17 cellular contexts compared by ENCODE assay signal in the genomic region with DNA sequence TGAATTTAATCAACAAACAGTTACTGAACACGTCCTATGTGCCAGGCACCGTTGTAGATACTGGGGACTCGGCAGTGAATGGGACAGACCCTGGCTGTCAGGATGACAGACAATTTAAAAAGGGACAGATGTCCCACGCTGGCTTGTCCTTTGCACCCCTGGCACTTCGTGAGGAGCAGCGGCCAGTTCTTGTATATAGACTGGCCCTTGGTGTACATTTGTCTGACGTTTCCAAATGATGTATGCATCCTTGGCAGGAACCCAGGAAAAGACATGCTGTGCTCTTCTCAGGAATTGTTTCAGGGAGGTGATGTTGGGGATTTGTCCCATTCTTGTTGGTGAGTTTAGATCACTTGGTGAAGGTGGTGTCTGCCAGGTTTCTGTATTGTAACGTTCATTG. TPM values are rescaled to one million over a fixed set of nuclear protein-coding genes. Genes with fewer than 3 reads are reported as not detected.
DNase-seq lines count a peak whose midpoint lies in the region; ATAC-seq and TF ChIP-seq lines count a peak whose summit lies in the region.
"Had no signal": no experiment of that assay in that cellular context is flagged by ENCODE, and none has a peak within 500 bp of the region (broad histone marks: within the 10 kb centered on the region; RNA-seq: fewer than 3 reads in every experiment).

No MANE protein-coding gene starts in this region.

- H3K27ac ChIP-seq in gastroesophageal sphincter (peak overlapping the region; percentile 90 to 99 (median 98)), upper lobe of left lung (peak overlapping the region; percentile 7 to 100 (median 96)), OCI-LY7 (ENCODE audit: low read depth, low read length, poor library complexity, severe bottlenecking) (no peak overlapping the region), foreskin keratinocyte (no peak overlapping the region)

- peaks cover 61% of the 10 kb centered on the region for H3K4me1 Mint-ChIP-seq in activated naive CD4-positive, alpha-beta T cell treated with anti-CD3 and anti-CD28 coated beads for 36 hours (ENCODE audit: low read depth)
- peaks cover 54% of the 10 kb centered on the region for H3K4me1 Mint-ChIP-seq in activated naive CD4-positive, alpha-beta T cell treated with anti-CD3 and anti-CD28 coated beads, Interleukin-2, amount 10 ng/mL, durations not matched to agents 7 days and 5 days
- peaks cover 61% of the 10 kb centered on the region for H3K4me1 Mint-ChIP-seq in activated T-helper 2 cell treated with anti-CD3 and anti-CD28 coated beads, Interferon-gamma antibody, Interleukin-2, Interleukin-4, amounts not matched to agents 10 μg/mL and 5 μg/mL and 100 μg/mL, durations not matched to agents 14 hours and 24 hours and 36 hours (ENCODE audit: low read depth)

- BruUV-seq in OCI-LY7 (replicated peaks; lab: Mats Ljungman, UMichigan), result no TSS peak

- H3K79me2 ChIP-seq in OCI-LY7 (ENCODE audit: insufficient read depth, low read depth, low read length), result no peaks in the 10 kb centered on the region

- H3K27me3 Mint-ChIP-seq in activated naive CD4-positive, alpha-beta T cell treated with anti-CD3 and anti-CD28 coated beads for 36 hours (ENCODE audit: low read depth), result no peaks in the 10 kb centered on the region
- no peaks in the 10 kb centered on the region for H3K27me3 Mint-ChIP-seq in activated naive CD4-positive, alpha-beta T cell treated with anti-CD3 and anti-CD28 coated beads, Interleukin-2, amount 10 ng/mL, durations not matched to agents 7 days and 5 days
- no peaks in the 10 kb centered on the region for H3K27me3 Mint-ChIP-seq in activated T-helper 2 cell treated with anti-CD3 and anti-CD28 coated beads, Interferon-gamma antibody, Interleukin-2, Interleukin-4, amounts not matched to agents 10 μg/mL and 5 μg/mL and 100 μg/mL, durations not matched to agents 14 hours and 24 hours and 36 hours (ENCODE audit: low read depth)
- H3K27me3 Mint-ChIP-seq: activated B cell treated with CpG ODN at 0.5 μM for 24 hours; stimulated activated naive CD8-positive, alpha-beta T cell treated with anti-CD3 and anti-CD28 coated beads, Interleukin-15, amount 100 ng/mL, for 72 hours had no signal

- POLR2A ChIA-PET in OCI-LY7 (lab: Charles Lee), result no interaction called here

- WGBS in gastroesophageal sphincter (ENCODE audit: low coverage in 1 of 2), 2 donors, result 26 to 61% methylated on average over 5 to 7 of the region's 8 CpGs
- WGBS in upper lobe of left lung, 2 donors, result 74% methylated on average over 8 of the region's 8 CpGs

- ATAC-seq in gastroesophageal sphincter, result no peak
- no peak for ATAC-seq in upper lobe of left lung (ENCODE audit: low FRiP score in 2 of 2)
- ATAC-seq in foreskin keratinocyte, result no peak
- ATAC-seq: GM12878; Right ventricle myocardium inferior; stimulated activated naive CD8-positive, alpha-beta T cell treated with anti-CD3 and anti-CD28 coated beads, Interleukin-15, amount 100 ng/mL, for 72 hours had no signal

- H3K4me1 ChIP-seq in gastroesophageal sphincter (peaks cover 11 to 98% (median 30%) of the 10 kb centered on the region in 3 donors), upper lobe of left lung (peaks cover 49 to 82% (median 61%) of the 10 kb centered on the region in 4 donors), OCI-LY7 (ENCODE audit: insufficient read depth, low read length, poor library complexity, severe bottlenecking) (no peaks in the 10 kb centered on the region), foreskin keratinocyte (peaks cover 9% of the 10 kb centered on the region)

- H3K27ac Mint-ChIP-seq in activated naive CD4-positive, alpha-beta T cell treated with anti-CD3 and anti-CD28 coated beads for 36 hours, result peak overlapping the region; percentile 68
- H3K27ac Mint-ChIP-seq in activated naive CD4-positive, alpha-beta T cell treated with anti-CD3 and anti-CD28 coated beads, Interleukin-2, amount 10 ng/mL, durations not matched to agents 7 days and 5 days, result no peak overlapping the region
- peak overlapping the region; percentile 49 for H3K27ac Mint-ChIP-seq in activated T-helper 2 cell treated with anti-CD3 and anti-CD28 coated beads, Interferon-gamma antibody, Interleukin-2, Interleukin-4, amounts not matched to agents 10 μg/mL and 5 μg/mL and 100 μg/mL, durations not matched to agents 14 hours and 24 hours and 36 hours
- H3K27ac Mint-ChIP-seq: activated B cell treated with CpG ODN at 0.5 μM for 24 hours had no signal

- H2AFZ ChIP-seq in OCI-LY7 (ENCODE audit: low read length), result no peak overlapping the region

- H4K20me1 ChIP-seq in OCI-LY7 (ENCODE audit: insufficient read depth, low read length), result no peaks in the 10 kb centered on the region

- CTCF ChIA-PET in activated naive CD4-positive, alpha-beta T cell treated with anti-CD3 and anti-CD28 coated beads for 36 hours (lab: Charles Lee), result no interaction called here
- CTCF ChIA-PET in activated naive CD4-positive, alpha-beta T cell treated with anti-CD3 and anti-CD28 coated beads, Interleukin-2, amount 10 ng/mL, durations not matched to agents 7 days and 5 days (lab: Charles Lee), result no interaction called here
- CTCF ChIA-PET in OCI-LY7 (lab: Charles Lee; ENCODE audit: unreplicated experiment), result no interaction called here

- TF ChIP-seq EP300 in gastroesophageal sphincter (IDR thresholded peaks at IDR 0.05) (no peak), upper lobe of left lung (IDR thresholded peaks at IDR 0.05) (peak in 1 of 4 donors; percentile 16)

- no peak for DNase-seq in activated naive CD4-positive, alpha-beta T cell treated with anti-CD3 and anti-CD28 coated beads for 36 hours
- no peak for DNase-seq in activated naive CD4-positive, alpha-beta T cell treated with anti-CD3 and anti-CD28 coated beads, Interleukin-2, amount 10 ng/mL, durations not matched to agents 7 days and 5 days
- no peak for DNase-seq in activated T-helper 2 cell treated with anti-CD3 and anti-CD28 coated beads, Interferon-gamma antibody, Interleukin-2, Interleukin-4, amounts not matched to agents 10 μg/mL and 5 μg/mL and 100 μg/mL, durations not matched to agents 14 hours and 24 hours and 36 hours (ENCODE audit: low spot score)
- DNase-seq in upper lobe of left lung (no peak), NCI-H1694 (lab: John Stamatoyannopoulos, UW) (no peak), OCI-LY7 (ENCODE audit: low spot score) (no peak), foreskin keratinocyte (no peak)
- DNase-seq: activated B cell treated with CpG ODN at 0.5 μM for 24 hours; activated naive CD4-positive, alpha-beta T cell; midbrain; NCI-H1694 treated with DMSO at 0.1 percent for 48 hours; NCI-H226; stimulated activated naive CD8-positive, alpha-beta T cell treated with anti-CD3 and anti-CD28 coated beads, Interleukin-15, amount 100 ng/mL, for 72 hours had no signal

- H3K27me3 ChIP-seq in gastroesophageal sphincter, result no peaks in the 10 kb centered on the region
- no peaks in the 10 kb centered on the region for H3K27me3 ChIP-seq in upper lobe of left lung
- H3K27me3 ChIP-seq in foreskin keratinocyte, result no peaks in the 10 kb centered on the region

- no peaks in the 10 kb centered on the region for H3K9me3 Mint-ChIP-seq in activated naive CD4-positive, alpha-beta T cell treated with anti-CD3 and anti-CD28 coated beads for 36 hours
- no peaks in the 10 kb centered on the region for H3K9me3 Mint-ChIP-seq in activated naive CD4-positive, alpha-beta T cell treated with anti-CD3 and anti-CD28 coated beads, Interleukin-2, amount 10 ng/mL, durations not matched to agents 7 days and 5 days
- no peaks in the 10 kb centered on the region for H3K9me3 Mint-ChIP-seq in activated T-helper 2 cell treated with anti-CD3 and anti-CD28 coated beads, Interferon-gamma antibody, Interleukin-2, Interleukin-4, amounts not matched to agents 10 μg/mL and 5 μg/mL and 100 μg/mL, durations not matched to agents 14 hours and 24 hours and 36 hours
- H3K9me3 Mint-ChIP-seq: activated B cell treated with CpG ODN at 0.5 μM for 24 hours; stimulated activated naive CD8-positive, alpha-beta T cell treated with anti-CD3 and anti-CD28 coated beads, Interleukin-15, amount 100 ng/mL, for 72 hours; T-helper 1 cell treated with Interleukin-12 subunit alpha and Interleukin-12 subunit beta and Interleukin-4 antibody, amounts not matched to agents 30 μg/mL and 1 μg/mL, for 36 hours had no signal

- no peak overlapping the region for H3K4me2 ChIP-seq in OCI-LY7 (ENCODE audit: low read length)

- intact Hi-C loops in activated naive CD4-positive, alpha-beta T cell treated with anti-CD3 and anti-CD28 coated beads for 36 hours (cut with micrococcal nuclease), result loop anchor here (10.0 kb wide), 1 partner anchor 210 kb away; a partner anchor contains a TSS
- intact Hi-C loops in activated T-helper 2 cell treated with anti-CD3 and anti-CD28 coated beads, Interferon-gamma antibody, Interleukin-2, Interleukin-4, amounts not matched to agents 10 μg/mL and 5 μg/mL and 100 μg/mL, durations not matched to agents 14 hours and 24 hours and 36 hours (cut with micrococcal nuclease), result no loop called here
- intact Hi-C loops in OCI-LY7 (cut with micrococcal nuclease; ENCODE audit: unreplicated experiment), result no loop called here

- peak overlapping the region in 1 of 2 donors; percentile 27 for H3K4me3 ChIP-seq in gastroesophageal sphincter
- H3K4me3 ChIP-seq in upper lobe of left lung, result no peak overlapping the region
- H3K4me3 ChIP-seq in OCI-LY7 (ENCODE audit: low read depth, low read length, poor library complexity, severe bottlenecking), result no peak overlapping the region
- H3K4me3 ChIP-seq: GM12878 had no signal

- no peak overlapping the region for H3K4me3 Mint-ChIP-seq in activated naive CD4-positive, alpha-beta T cell treated with anti-CD3 and anti-CD28 coated beads for 36 hours
- H3K4me3 Mint-ChIP-seq in activated naive CD4-positive, alpha-beta T cell treated with anti-CD3 and anti-CD28 coated beads, Interleukin-2, amount 10 ng/mL, durations not matched to agents 7 days and 5 days, result no peak overlapping the region
- no peak overlapping the region for H3K4me3 Mint-ChIP-seq in activated T-helper 2 cell treated with anti-CD3 and anti-CD28 coated beads, Interferon-gamma antibody, Interleukin-2, Interleukin-4, amounts not matched to agents 10 μg/mL and 5 μg/mL and 100 μg/mL, durations not matched to agents 14 hours and 24 hours and 36 hours (ENCODE audit: low read depth)
- H3K4me3 Mint-ChIP-seq: activated B cell treated with CpG ODN at 0.5 μM for 24 hours; stimulated activated naive CD8-positive, alpha-beta T cell treated with anti-CD3 and anti-CD28 coated beads, Interleukin-15, amount 100 ng/mL, for 72 hours had no signal

- H3K36me3 ChIP-seq in gastroesophageal sphincter, result peaks cover 0 to 55% of the 10 kb centered on the region in 2 donors
- H3K36me3 ChIP-seq in upper lobe of left lung, result peaks cover 8 to 91% (median 45%) of the 10 kb centered on the region in 4 donors
- peaks cover 71% of the 10 kb centered on the region for H3K36me3 ChIP-seq in OCI-LY7 (ENCODE audit: insufficient read depth, low read length)

- H3K9me2 ChIP-seq in OCI-LY7 (ENCODE audit: insufficient read depth, low read length), result no peaks in the 10 kb centered on the region

- TF ChIP-seq POLR2A in gastroesophageal sphincter (IDR thresholded peaks at IDR 0.05) (no peak), upper lobe of left lung (IDR thresholded peaks at IDR 0.05) (no peak)

- no peaks in the 10 kb centered on the region for H3K9me3 ChIP-seq in gastroesophageal sphincter
- H3K9me3 ChIP-seq in upper lobe of left lung, result no peaks in the 10 kb centered on the region
- H3K9me3 ChIP-seq in OCI-LY7 (ENCODE audit: low read length), result no peaks in the 10 kb centered on the region

- TF ChIP-seq CTCF in gastroesophageal sphincter (IDR thresholded peaks at IDR 0.05) (no peak), upper lobe of left lung (IDR thresholded peaks at IDR 0.05) (no peak), OCI-LY7 (conservative IDR thresholded peaks at IDR 0.05; ENCODE audit: low read length) (no peak), foreskin keratinocyte (conservative IDR thresholded peaks at IDR 0.05) (no peak)

- peaks cover 81% of the 10 kb centered on the region for H3K36me3 Mint-ChIP-seq in activated naive CD4-positive, alpha-beta T cell treated with anti-CD3 and anti-CD28 coated beads for 36 hours (ENCODE audit: low read depth)
- peaks cover 80% of the 10 kb centered on the region for H3K36me3 Mint-ChIP-seq in activated naive CD4-positive, alpha-beta T cell treated with anti-CD3 and anti-CD28 coated beads, Interleukin-2, amount 10 ng/mL, durations not matched to agents 7 days and 5 days
- H3K36me3 Mint-ChIP-seq in activated T-helper 2 cell treated with anti-CD3 and anti-CD28 coated beads, Interferon-gamma antibody, Interleukin-2, Interleukin-4, amounts not matched to agents 10 μg/mL and 5 μg/mL and 100 μg/mL, durations not matched to agents 14 hours and 24 hours and 36 hours (ENCODE audit: low read depth), result peaks cover 96% of the 10 kb centered on the region

RNA-seq across cellular contexts. Expression of a gene that starts 21.1 kb away (rescaled TPM):
- 100 to 1,000 TPM; 162 to 170 TPM for total RNA-seq in activated naive CD4-positive, alpha-beta T cell treated with anti-CD3 and anti-CD28 coated beads for 36 hours
- 434 and 437 TPM in 2 replicates for total RNA-seq in activated T-helper 2 cell treated with anti-CD3 and anti-CD28 coated beads, Interferon-gamma antibody, Interleukin-2, Interleukin-4, amounts not matched to agents 10 μg/mL and 5 μg/mL and 100 μg/mL, durations not matched to agents 14 hours and 24 hours and 36 hours
- total RNA-seq in gastroesophageal sphincter, result 100 to 1,000 TPM in 2 of 4 donors, 10 to 100 TPM in 2; 72.3 to 212 (median 110) TPM
- 100 to 1,000 TPM in 5 of 6 donors, 10 to 100 TPM in 1; 87.0 to 202 (median 153) TPM for total RNA-seq in upper lobe of left lung
- 33.0 and 82.8 TPM in 2 replicates for total RNA-seq in OCI-LY7 (2014; rRNA removed; shearing (Covaris generic))
- total RNA-seq in OCI-LY7 (2022), result 73.1 and 101 TPM in 2 replicates
- total RNA-seq in foreskin keratinocyte, result 78.4 and 83.6 TPM in 2 replicates
- polyA plus RNA-seq in foreskin keratinocyte, result 50.4 and 57.1 TPM in 2 replicates

Comparison
In these comparisons a context has a peak if more than half of its experiments do, and no peak if none do; other contexts are left out.
1. H3K27ac ChIP-seq: peak in gastroesophageal sphincter (4 of 4) and upper lobe of left lung (4 of 4); none in OCI-LY7 (single experiment) and foreskin keratinocyte (single experiment).